14 cellular contexts compared by ENCODE assay signal in the genomic region with DNA sequence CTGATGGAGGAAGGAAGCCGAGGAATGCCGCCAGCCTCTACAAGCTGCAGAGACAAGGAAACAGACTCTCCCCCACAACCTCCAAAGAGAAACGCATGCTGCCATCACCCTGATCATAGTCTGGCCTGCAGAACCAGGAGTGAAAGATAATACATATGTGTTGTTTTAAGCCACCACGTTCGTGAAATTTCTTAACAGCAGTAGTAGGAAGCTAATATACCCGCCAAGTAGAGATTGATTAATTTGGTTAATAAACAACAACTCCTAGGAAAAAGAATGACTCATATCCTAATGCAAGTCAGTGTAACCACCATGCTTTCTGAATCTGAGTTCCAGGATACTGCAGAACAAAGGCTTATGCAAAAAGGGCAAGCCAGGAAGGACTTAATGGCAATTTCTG. TPM values are rescaled to one million over a fixed set of nuclear protein-coding genes. Genes with fewer than 3 reads are reported as not detected.
DNase-seq lines count a peak whose midpoint lies in the region; ATAC-seq and TF ChIP-seq lines count a peak whose summit lies in the region.
"Had no signal": no experiment of that assay in that cellular context is flagged by ENCODE, and none has a peak within 500 bp of the region (broad histone marks: within the 10 kb centered on the region; RNA-seq: fewer than 3 reads in every experiment).

No MANE protein-coding gene starts in this region.

- no TSS peak for BruUV-seq in Panc1 (replicated peaks; lab: Mats Ljungman, UMichigan)

- TF ChIP-seq CTCF in Panc1 (IDR thresholded peaks at IDR 0.05), result no peak

- H3K4me3 ChIP-seq in Panc1 (ENCODE audit: low read depth in 2 of 2, low read length in 2 of 2), result no peak overlapping the region
- no peak overlapping the region for H3K4me3 ChIP-seq in mesodermal cell (ENCODE audit: extremely low read depth, insufficient read depth, low read length, poor library complexity, severe bottlenecking)
- H3K4me3 ChIP-seq: BLaER1, tibial artery had no signal

- peak overlapping the region; percentile 59 for H3K27ac ChIP-seq in Panc1 (ENCODE audit: low read length)
- peak overlapping the region; percentile 62 for H3K27ac ChIP-seq in mesodermal cell (ENCODE audit: low read depth, low read length, severe bottlenecking)
- H3K27ac ChIP-seq: BLaER1, tibial artery, VCaP had no signal

- POLR2A ChIA-PET in Panc1 (lab: Charles Lee), result no interaction called here

- H3K27me3 ChIP-seq in Panc1 (ENCODE audit: control insufficient read depth, insufficient read depth, low read length), result no peaks in the 10 kb centered on the region
- H3K27me3 ChIP-seq: tibial artery had no signal

- WGBS in mesodermal cell (ENCODE audit: insufficient coverage in 2 of 2), 2 experiments, result 24% methylated on average over 2 of the region's 6 CpGs; no CpG with 5 or more reads in 1 of the 2 experiments

- intact Hi-C loops in Panc1 (cut with micrococcal nuclease; ENCODE audit: unreplicated experiment), result no loop called here

- in situ Hi-C loops in Panc1 (cut with HindIII; ENCODE audit: low pct_unique_long_range_greater_than_20kb, low sequenced_read_pairs), result no loop called here

- ATAC-seq in Panc1, result no peak
- ATAC-seq in esophagus mucosa, result peak; percentile 53
- ATAC-seq in GM18498 (IDR thresholded peaks at IDR 0.05; ENCODE audit: unreplicated experiment), result no peak
- no peak for ATAC-seq in HG02973 (IDR thresholded peaks at IDR 0.05; ENCODE audit: unreplicated experiment)

- H3K9me3 ChIP-seq in Panc1 (ENCODE audit: control insufficient read depth, insufficient read depth, low read depth, low read length), result no peaks in the 10 kb centered on the region
- no peaks in the 10 kb centered on the region for H3K9me3 ChIP-seq in mesodermal cell (ENCODE audit: control insufficient read depth, low read length)
- H3K9me3 ChIP-seq: BLaER1, tibial artery had no signal

- H3K4me1 ChIP-seq in Panc1 (ENCODE audit: control insufficient read depth, insufficient read depth, low read length) (peaks cover 28% of the 10 kb centered on the region), mesodermal cell (ENCODE audit: control insufficient read depth, insufficient read depth, low read length, poor library complexity, severe bottlenecking) (peaks cover 32% of the 10 kb centered on the region)
- H3K4me1 ChIP-seq: tibial artery had no signal

- CTCF ChIA-PET in Panc1 (lab: Charles Lee), result interaction anchor here (0.6 kb wide), 1 partner anchor 91 kb away, joined by 3 read pairs; no protein-coding TSS in a partner anchor

- H3K36me3 ChIP-seq in Panc1 (ENCODE audit: control insufficient read depth, insufficient read depth, low read length) (no peaks in the 10 kb centered on the region), mesodermal cell (ENCODE audit: control insufficient read depth, insufficient read depth, low read length) (no peaks in the 10 kb centered on the region)
- H3K36me3 ChIP-seq: BLaER1 had no signal

- DNase-seq in COLO829 (ENCODE audit: low spot score) (peak; percentile 65), Panc1 (ENCODE audit: low read depth, low spot score) (no peak)
- DNase-seq in activated CD4-positive, CD25-positive, alpha-beta regulatory T cell (lab: John Stamatoyannopoulos, UW), result no peak
- no peak for DNase-seq in activated CD4-positive, alpha-beta T cell treated with anti-CD3 and anti-CD28 coated beads, Interleukin-2, amount 50 U/mL, for 1 hour
- DNase-seq: activated T-cell treated with anti-CD3 and anti-CD28 coated beads, Interleukin-2, amount 50 U/mL, for 1 hour; central memory CD4-positive, alpha-beta T cell; mammary epithelial cell; tibial artery had no signal

RNA-seq across cellular contexts. Expression of a gene that starts 36.6 kb away (rescaled TPM):
- total RNA-seq in Panc1 (2021; ENCODE audit: unreplicated experiment) (12.9 TPM), esophagus mucosa (0.48 TPM)
- polyA plus RNA-seq in Panc1 (2012; ENCODE audit: insufficient read length), result 3.9 TPM
- 0.22 TPM for polyA plus RNA-seq in mesodermal cell (2013, experiment 1 of 2)
- 0.05 TPM for polyA plus RNA-seq in mesodermal cell (2013, experiment 2 of 2)
- polyA plus RNA-seq: mammary epithelial cell had no signal
